23 cellular contexts compared by ENCODE assay signal in genomic region chr1:234229676-234230075, GRCh38.
"Had no signal": no experiment of that assay in that cellular context is flagged by ENCODE, and none has a peak within 500 bp of the region (broad histone marks: within the 10 kb centered on the region; RNA-seq: fewer than 3 reads in every experiment).

No MANE protein-coding gene starts in this region.

- H3K9ac ChIP-seq: parathyroid adenoma had no signal

- H3K27ac ChIP-seq: esophagus squamous epithelium, gastroesophageal sphincter, left ventricle myocardium inferior, lower lobe of right lung, parathyroid adenoma, prostate gland, spleen, thoracic aorta had no signal

- H3K4me1 ChIP-seq: esophagus squamous epithelium, gastroesophageal sphincter, left ventricle myocardium inferior, lower lobe of right lung, parathyroid adenoma, prostate gland had no signal

- DNase-seq: cortex of kidney; dorsolateral prefrontal cortex; effector memory CD4-positive, alpha-beta T cell; esophagus squamous epithelium; foreskin fibroblast; glutamatergic neuron; kidney; left cardiac atrium; left ventricle myocardium inferior; lower lobe of right lung; natural killer cell; occipital lobe; spleen; stimulated activated CD4-positive, alpha-beta T cell treated with anti-CD3 and anti-CD28 coated beads, Interleukin-15, amount 100 ng/mL, for 24 hours; stimulated activated CD4-positive, alpha-beta T cell treated with anti-CD3 and anti-CD28 coated beads, Interleukin-1b, Interleukin-23, amount 100 ng/mL, for 48 hours; stimulated activated CD4-positive, alpha-beta T cell treated with anti-CD3 and anti-CD28 coated beads, Interleukin-4, amount 100 ng/mL, for 24 hours; stimulated activated naive B cell treated with anti-CD40 and anti-IgM and Interleukin-4, amounts not matched to agents 10 μg/mL and 1 μg/mL and 100 μg/mL, for 72 hours; stimulated activated naive CD8-positive, alpha-beta T cell treated with anti-CD3 and anti-CD28 coated beads, Interleukin-15, amount 100 ng/mL, for 72 hours; trophoblast cell had no signal

- H3K9me3 ChIP-seq: esophagus squamous epithelium, gastroesophageal sphincter, left ventricle myocardium inferior, lower lobe of right lung, prostate gland, spleen, thoracic aorta had no signal

- H3K79me2 ChIP-seq: parathyroid adenoma had no signal

- H3K36me3 ChIP-seq: esophagus squamous epithelium, gastroesophageal sphincter, left ventricle myocardium inferior, lower lobe of right lung, prostate gland, spleen, thoracic aorta had no signal

- H3K4me3 ChIP-seq: esophagus squamous epithelium, gastroesophageal sphincter, left ventricle myocardium inferior, lower lobe of right lung, prostate gland, spleen, thoracic aorta had no signal

- H2AFZ ChIP-seq: parathyroid adenoma had no signal
